ENCODE assay signal across 7 cellular contexts in the genomic region with DNA sequence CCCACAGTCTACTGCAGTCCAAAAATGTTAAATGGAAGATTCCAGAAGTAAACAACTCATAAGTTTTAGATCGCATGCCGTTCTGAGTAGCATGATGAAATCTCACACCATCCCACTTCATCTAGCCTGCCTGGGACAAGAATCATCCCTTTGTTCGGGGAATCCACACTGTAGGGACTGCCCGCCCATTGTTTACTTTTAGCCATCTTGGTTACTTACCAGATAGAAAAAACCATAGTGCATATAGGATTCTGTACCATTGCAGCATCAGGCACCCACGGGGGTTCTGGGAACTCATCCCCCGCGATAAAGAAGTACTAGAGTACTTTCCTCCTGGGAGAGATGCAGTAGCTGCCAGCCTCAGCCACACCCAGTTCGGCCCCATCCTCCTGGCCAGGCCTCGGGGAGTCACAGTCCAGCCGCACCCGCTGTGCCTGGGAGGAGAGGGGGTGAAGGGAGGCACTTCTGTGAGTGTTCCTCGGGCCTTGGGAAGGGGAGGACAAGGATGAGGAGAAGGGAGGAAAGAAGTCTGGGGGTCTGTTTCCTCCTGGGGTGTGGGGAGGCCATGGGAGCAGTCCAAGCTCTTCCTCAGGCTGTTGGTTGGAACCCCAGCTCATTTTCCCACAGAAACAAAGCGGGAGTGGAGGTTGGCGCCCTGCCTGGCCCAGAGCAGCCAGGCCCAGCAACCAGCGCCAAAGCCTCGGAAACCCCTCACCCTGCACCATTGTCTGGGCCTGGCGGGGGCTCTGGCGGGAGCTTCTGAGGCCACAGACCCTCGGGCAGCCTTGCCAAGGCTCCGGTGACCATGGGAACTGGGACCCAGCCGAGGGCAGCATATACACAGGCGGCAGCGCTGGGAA. TPM values are rescaled to one million over a fixed set of nuclear protein-coding genes. Genes with fewer than 3 reads are reported as not detected.
DNase-seq lines count a peak whose midpoint lies in the region; ATAC-seq, FAIRE-seq and TF ChIP-seq lines count a peak whose summit lies in the region.
"Had no signal": no experiment of that assay in that cellular context is flagged by ENCODE, and none has a peak within 500 bp of the region (broad histone marks: within the 10 kb centered on the region; RNA-seq: fewer than 3 reads in every experiment).

No MANE protein-coding gene starts in this region.

- intact Hi-C loops in MCF 10A (cut with micrococcal nuclease) = no loop called here

- peak overlapping the region in 1 of 2 donors; percentile 56 for H3K9ac ChIP-seq in mucosa of rectum (ENCODE audit: low read depth in 1 of 2, low read length in 2 of 2)

- peak; percentile 94 for DNase-seq in COLO829 (ENCODE audit: low spot score)
- DNase-seq in MCF 10A (ENCODE audit: unreplicated experiment) = peak; percentile 70
- DNase-seq in stimulated activated naive CD8-positive, alpha-beta T cell treated with anti-CD3 and anti-CD28 coated beads, Interleukin-15, Interleukin-2, amounts not matched to agents 100 U/mL and 50 U/mL, for 24 hours = no peak
- no peak for DNase-seq in GM19239 (ENCODE audit: insufficient read length, low spot score)
- DNase-seq: stimulated activated naive CD4-positive, alpha-beta T cell treated with Interleukin-2 at 50 U/mL for 16 hours had no signal

- H3K27ac ChIP-seq in mucosa of rectum (ENCODE audit: low read depth in 2 of 2, low read length in 2 of 2) = peak overlapping the region; percentile 78 to 79

- no peaks in the 10 kb centered on the region for H3K9me3 Mint-ChIP-seq in MCF 10A (ENCODE audit: unreplicated experiment)

- CTCF ChIA-PET in MCF 10A (lab: Yijun Ruan, JAX) = interaction anchor here (1.0 kb wide), 1 partner anchor 8 kb away, joined by 7 read pairs; no protein-coding TSS in a partner anchor

- no peaks in the 10 kb centered on the region for H3K27me3 Mint-ChIP-seq in MCF 10A (ENCODE audit: insufficient read depth, unreplicated experiment)

- H3K27ac Mint-ChIP-seq in MCF 10A (ENCODE audit: low read depth, unreplicated experiment) = peak overlapping the region; percentile 81

- no TSS peak for BruUV-seq in MCF 10A (replicated peaks; lab: Mats Ljungman, UMichigan)

- no peak for TF ChIP-seq CTCF in MCF 10A (IDR thresholded peaks at IDR 0.05; ENCODE audit: unreplicated experiment)

- H3K36me3 Mint-ChIP-seq in MCF 10A (ENCODE audit: insufficient read depth, unreplicated experiment) = peaks cover 17% of the 10 kb centered on the region

- no peak for ATAC-seq in stimulated activated naive CD8-positive, alpha-beta T cell treated with anti-CD3 and anti-CD28 coated beads, Interleukin-15, Interleukin-2, amounts not matched to agents 100 U/mL and 50 U/mL, for 24 hours
- ATAC-seq in HG02981 (IDR thresholded peaks at IDR 0.05; ENCODE audit: unreplicated experiment) = no peak

- peaks cover 20% of the 10 kb centered on the region for H3K4me1 Mint-ChIP-seq in MCF 10A (ENCODE audit: insufficient read depth, unreplicated experiment)

- peak overlapping the region; percentile 35 for H3K4me3 Mint-ChIP-seq in MCF 10A (ENCODE audit: unreplicated experiment)

- H3K4me3 ChIP-seq in mucosa of rectum (ENCODE audit: low read length in 2 of 2) = peak overlapping the region in 1 of 2 donors; percentile 1

- no peak for FAIRE-seq in GM19239 (lab: Jason Lieb, UNC)

- H3K27me3 ChIP-seq in mucosa of rectum (ENCODE audit: control insufficient read depth in 2 of 2, insufficient read depth in 2 of 2, low read length in 2 of 2) = no peaks in the 10 kb centered on the region

- no peaks in the 10 kb centered on the region for H3K9me3 ChIP-seq in mucosa of rectum (ENCODE audit: control insufficient read depth in 2 of 2, low read length in 2 of 2)

- POLR2A ChIA-PET in MCF 10A (lab: Yijun Ruan, JAX) = interaction anchor here (0.5 to 4.6 kb wide), 4 partner anchors 10 to 86 kb away, joined by 3 to 30 read pairs (median 4); a partner anchor contains a TSS

- H3K36me3 ChIP-seq in mucosa of rectum (ENCODE audit: control insufficient read depth in 2 of 2, insufficient read depth in 2 of 2, low read length in 2 of 2) = peaks cover 2 to 7% of the 10 kb centered on the region in 2 donors

- peaks cover 22 to 37% of the 10 kb centered on the region in 2 donors for H3K4me1 ChIP-seq in mucosa of rectum (ENCODE audit: control insufficient read depth in 2 of 2, insufficient read depth in 2 of 2, low read length in 2 of 2)

RNA-seq across cellular contexts. Expression of a gene that starts 8.9 kb away (rescaled TPM):
- 23.6 and 25.7 TPM in 2 replicates for total RNA-seq in MCF 10A (2022)

RNA-seq across cellular contexts. Expression of a gene that starts 14.4 kb away (rescaled TPM):
- total RNA-seq in MCF 10A (2022) = 55.7 and 97.9 TPM in 2 replicates

RNA-seq across cellular contexts. Expression of a gene that starts 25.3 kb away (rescaled TPM):
- 3.5 and 7.6 TPM in 2 replicates for total RNA-seq in MCF 10A (2022)

RNA-seq across cellular contexts. Expression of a gene that starts 27.2 kb away (rescaled TPM):
- 15.9 and 17.4 TPM in 2 replicates for total RNA-seq in MCF 10A (2022)

RNA-seq across cellular contexts. Expression of a gene that starts 35.2 kb away (rescaled TPM):
- 97.9 and 111 TPM in 2 replicates for total RNA-seq in MCF 10A (2022)

Comparison
In these comparisons a context has a peak if more than half of its experiments do, and no peak if none do; other contexts are left out.
1. DNase-seq: peak in COLO829 (single experiment) and MCF 10A (single experiment); none in stimulated activated naive CD8-positive, alpha-beta T cell treated with anti-CD3 and anti-CD28 coated beads, Interleukin-15, Interleukin-2, amounts not matched to agents 100 U/mL and 50 U/mL, for 24 hours (single experiment) and GM19239 (single experiment).